Comparison of ENCODE assay signal across 2 cellular contexts in genomic region chr10:86681722-86682386, GRCh38.
TF ChIP-seq lines count a peak whose summit lies in the region.

No MANE protein-coding gene starts in this region.

TF ChIP-seq in IMR-90, 13 proteins besides CTCF, POLR2A, EP300 and RAD21:
- TF ChIP-seq ELK1 (IDR thresholded peaks at IDR 0.05; ENCODE audit: borderline replicate concordance, low read depth, low read length) (no peak), SMC3 (IDR thresholded peaks at IDR 0.05; ENCODE audit: low read depth, low read length) (no peak), BHLHE40 (IDR thresholded peaks at IDR 0.05; ENCODE audit: low read depth, low read length) (no peak), MXI1 (IDR thresholded peaks at IDR 0.05; ENCODE audit: borderline replicate concordance, low read depth, low read length) (no peak), CHD1 (IDR thresholded peaks at IDR 0.05; ENCODE audit: low read depth, low read length) (no peak), NFE2L2 (IDR thresholded peaks at IDR 0.05; ENCODE audit: low read depth, low read length) (no peak), MAZ (IDR thresholded peaks at IDR 0.05; ENCODE audit: borderline replicate concordance, low read depth, low read length) (no peak)
TF ChIP-seq in IMR-90: peak in this region for 0.

TF ChIP-seq in SK-N-SH treated with all-trans-retinoic acid at 6 μM for 48 hours, 23 proteins besides CTCF, POLR2A, EP300 and RAD21:
- TF ChIP-seq OSR1 (CRISPR knock-in tag; IDR thresholded peaks at IDR 0.05): no peak
- TF ChIP-seq ZNF8 (CRISPR knock-in tag; IDR thresholded peaks at IDR 0.05): no peak
- no peak for TF ChIP-seq PATZ1 (CRISPR knock-in tag; IDR thresholded peaks at IDR 0.05; ENCODE audit: borderline replicate concordance)
- no peak for TF ChIP-seq ZFP3 (CRISPR knock-in tag; IDR thresholded peaks at IDR 0.05)
- TF ChIP-seq ARNTL (CRISPR knock-in tag; IDR thresholded peaks at IDR 0.05; ENCODE audit: borderline replicate concordance, low read depth): no peak
- TF ChIP-seq ZC3H10 (CRISPR knock-in tag; IDR thresholded peaks at IDR 0.05): no peak
- TF ChIP-seq TSHZ2 (CRISPR knock-in tag; IDR thresholded peaks at IDR 0.05): no peak
- TF ChIP-seq ESRRG (CRISPR knock-in tag; IDR thresholded peaks at IDR 0.05): no peak
- TF ChIP-seq ZFP30 (CRISPR knock-in tag; IDR thresholded peaks at IDR 0.05): no peak
- TF ChIP-seq GLIS3 (CRISPR knock-in tag; IDR thresholded peaks at IDR 0.05): no peak
- no peak for TF ChIP-seq PPARA (CRISPR knock-in tag; IDR thresholded peaks at IDR 0.05; ENCODE audit: borderline replicate concordance)
TF ChIP-seq in SK-N-SH treated with all-trans-retinoic acid at 6 μM for 48 hours: peak in this region for 0.
